ENCODE assay signal across 11 cellular contexts in the genomic region with DNA sequence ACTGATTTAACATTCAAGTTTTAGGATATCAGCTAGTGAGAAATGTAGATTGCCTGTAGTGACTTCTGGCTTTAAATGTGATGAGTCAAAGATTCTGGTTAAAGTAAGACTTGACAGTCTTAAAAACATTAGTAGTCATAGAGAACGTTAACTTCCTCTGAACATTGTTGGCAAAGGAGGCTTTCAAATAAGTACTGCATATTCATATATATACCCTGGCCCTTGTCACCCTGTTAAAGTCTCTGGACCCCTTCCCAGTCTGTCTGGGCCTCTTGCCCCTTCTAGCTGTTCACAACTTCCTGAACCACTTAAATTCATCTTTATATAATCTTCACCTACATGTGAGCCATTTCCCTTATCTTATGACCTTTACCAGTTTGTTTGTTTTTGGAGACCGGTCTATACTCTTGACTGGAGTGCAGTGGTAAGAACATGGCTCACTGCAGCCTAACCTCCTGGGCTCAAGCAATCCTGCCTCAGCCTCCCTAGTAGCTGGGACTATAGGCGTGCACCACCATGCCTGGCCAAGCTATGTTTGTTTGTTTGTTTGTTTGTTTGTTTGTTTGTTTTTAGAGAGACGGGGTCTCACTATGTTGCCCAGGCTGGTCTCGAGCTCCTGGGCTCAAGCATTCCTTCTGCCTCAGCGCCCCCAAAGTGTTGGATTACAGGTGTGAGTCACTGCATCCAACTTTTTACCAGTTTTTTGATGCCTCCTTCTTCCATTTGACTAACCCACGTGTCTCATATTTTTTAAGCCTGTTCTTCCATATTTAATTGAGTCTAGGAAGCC.
DNase-seq lines count a peak whose midpoint lies in the region; ATAC-seq and TF ChIP-seq lines count a peak whose summit lies in the region.
"Had no signal": no experiment of that assay in that cellular context is flagged by ENCODE, and none has a peak within 500 bp of the region (broad histone marks: within the 10 kb centered on the region; RNA-seq: fewer than 3 reads in every experiment).

No MANE protein-coding gene starts in this region.

- H3K27me3 ChIP-seq in gastrocnemius medialis = no peaks in the 10 kb centered on the region

- no peak for TF ChIP-seq CTCF in fibroblast of mammary gland (conservative IDR thresholded peaks at IDR 0.05; ENCODE audit: control insufficient read depth, insufficient read depth, low read depth, low read length)
- TF ChIP-seq CTCF in gastrocnemius medialis (IDR thresholded peaks at IDR 0.05 in 4 of 5, conservative IDR thresholded peaks at IDR 0.05 in 1 of 5) = no peak

- peak; percentile 15 for DNase-seq in GM03348 (ENCODE audit: low spot score)
- DNase-seq in fibroblast of mammary gland (ENCODE audit: low read depth) = peak; percentile 70
- DNase-seq in gastrocnemius medialis = no peak
- DNase-seq in T1000 (lab: John Stamatoyannopoulos, UW) = no peak
- no peak for DNase-seq in stimulated activated CD4-positive, alpha-beta T cell treated with anti-CD3 and anti-CD28 coated beads, Interleukin-4, amount 100 ng/mL, for 1 hour
- DNase-seq: activated CD4-positive, alpha-beta T cell treated with anti-CD3 and anti-CD28 coated beads, Interleukin-2, amount 50 U/mL, for 48 hours; NCI-H1694; RPMI8226 had no signal

- intact Hi-C loops in gastrocnemius medialis (cut with DNase I; ENCODE audit: low total_unique reads) = loop anchor here (10.0 kb wide), 1 partner anchor 361 kb away; a partner anchor contains a TSS

- H3K4me1 ChIP-seq in gastrocnemius medialis = peaks cover 52 to 53% of the 10 kb centered on the region in 2 donors

- ATAC-seq in SK-N-SH treated with all-trans-retinoic acid at 6 μM for 48 hours = peak; percentile 64
- ATAC-seq in gastrocnemius medialis = no peak
- no peak for ATAC-seq in HG02678 (IDR thresholded peaks at IDR 0.05; ENCODE audit: unreplicated experiment)
- no peak for ATAC-seq in HG03045 (IDR thresholded peaks at IDR 0.05; ENCODE audit: unreplicated experiment)

- TF ChIP-seq POLR2A in gastrocnemius medialis (IDR thresholded peaks at IDR 0.05) = no peak

- peak overlapping the region; percentile 84 to 89 (median 86) for H3K27ac ChIP-seq in gastrocnemius medialis

- peaks cover 0 to 52% of the 10 kb centered on the region in 2 donors for H3K36me3 ChIP-seq in gastrocnemius medialis

- H3K4me3 ChIP-seq in fibroblast of mammary gland (ENCODE audit: control insufficient read depth, low read depth, low read length) (no peak overlapping the region), gastrocnemius medialis (no peak overlapping the region)

- in situ Hi-C loops in gastrocnemius medialis (cut with MboI; ENCODE audit: low sequenced_read_pairs in 4 of 4) = no loop called here

- H3K9me3 ChIP-seq in gastrocnemius medialis = no peaks in the 10 kb centered on the region

TF ChIP-seq in SK-N-SH treated with all-trans-retinoic acid at 6 μM for 48 hours, 23 proteins besides CTCF, POLR2A, EP300 and RAD21:
- TF ChIP-seq OSR1 (CRISPR knock-in tag; IDR thresholded peaks at IDR 0.05) (no peak), TOX (CRISPR knock-in tag; IDR thresholded peaks at IDR 0.05; ENCODE audit: borderline replicate concordance) (no peak), ZNF8 (CRISPR knock-in tag; IDR thresholded peaks at IDR 0.05) (no peak), ZFP3 (CRISPR knock-in tag; IDR thresholded peaks at IDR 0.05) (no peak), ZNF565 (CRISPR knock-in tag; conservative IDR thresholded peaks at IDR 0.05; ENCODE audit: low read depth) (no peak), ISL1 (CRISPR knock-in tag; IDR thresholded peaks at IDR 0.05) (no peak), TCF4 (CRISPR knock-in tag; IDR thresholded peaks at IDR 0.05; ENCODE audit: borderline replicate concordance) (no peak), CSDC2 (CRISPR knock-in tag; IDR thresholded peaks at IDR 0.05) (no peak), PPARA (CRISPR knock-in tag; IDR thresholded peaks at IDR 0.05; ENCODE audit: borderline replicate concordance) (no peak), RARB (CRISPR knock-in tag; IDR thresholded peaks at IDR 0.05) (no peak), ZNF70 (CRISPR knock-in tag; IDR thresholded peaks at IDR 0.05) (no peak), ARNTL (CRISPR knock-in tag; IDR thresholded peaks at IDR 0.05; ENCODE audit: borderline replicate concordance, low read depth) (no peak)

Comparison
In these comparisons a context has a peak if more than half of its experiments do, and no peak if none do; other contexts are left out.
1. DNase-seq: peak in GM03348 (single experiment) and fibroblast of mammary gland (single experiment); none in gastrocnemius medialis (0 of 2), T1000 (single experiment) and stimulated activated CD4-positive, alpha-beta T cell treated with anti-CD3 and anti-CD28 coated beads, Interleukin-4, amount 100 ng/mL, for 1 hour (single experiment).